Comparison of ENCODE assay signal across 1 cellular context in genomic region chr3:168096210-168096795, GRCh38.
A peak's percentile ranks its signal among the peaks of the same experiment; 100 is the strongest.
TF ChIP-seq lines count a peak whose summit lies in the region.

No MANE protein-coding gene starts in this region.

TF ChIP-seq in HepG2, 621 proteins besides CTCF, POLR2A, EP300 and RAD21 (continued from another document and continues in another):
- no peak for TF ChIP-seq PBX2 (CRISPR knock-in tag; IDR thresholded peaks at IDR 0.05)
- no peak for TF ChIP-seq NFE2L2 (IDR thresholded peaks at IDR 0.05; ENCODE audit: low read length)
- TF ChIP-seq ZNF607 (CRISPR knock-in tag; IDR thresholded peaks at IDR 0.05; ENCODE audit: borderline replicate concordance) = peak; percentile 63; the same call in 1 of the 2 replicates
- 0 out of 2 replicates have a peak, but pooled peaks have one; percentile 21 for TF ChIP-seq FOXK1 (CRISPR knock-in tag; IDR thresholded peaks at IDR 0.05; ENCODE audit: borderline replicate concordance, low read depth)
- no peak for TF ChIP-seq SETDB1 (CRISPR knock-in tag; IDR thresholded peaks at IDR 0.05; ENCODE audit: borderline replicate concordance)
- TF ChIP-seq BCL6 (CRISPR knock-in tag; IDR thresholded peaks at IDR 0.05) = peak; percentile 11; the same call in 1 of the 2 replicates
- TF ChIP-seq DNMT1 (CRISPR knock-in tag; IDR thresholded peaks at IDR 0.05) = no peak
- no peak for TF ChIP-seq TOE1 (CRISPR knock-in tag; IDR thresholded peaks at IDR 0.05)
- no peak for TF ChIP-seq ZNF782 (CRISPR knock-in tag; IDR thresholded peaks at IDR 0.05; ENCODE audit: borderline replicate concordance)
- no peak for TF ChIP-seq RELA (CRISPR knock-in tag; IDR thresholded peaks at IDR 0.05)
- TF ChIP-seq CENPBD1 (CRISPR knock-in tag; IDR thresholded peaks at IDR 0.05; ENCODE audit: borderline replicate concordance, low read depth) = no peak
- TF ChIP-seq, protein P1, sequence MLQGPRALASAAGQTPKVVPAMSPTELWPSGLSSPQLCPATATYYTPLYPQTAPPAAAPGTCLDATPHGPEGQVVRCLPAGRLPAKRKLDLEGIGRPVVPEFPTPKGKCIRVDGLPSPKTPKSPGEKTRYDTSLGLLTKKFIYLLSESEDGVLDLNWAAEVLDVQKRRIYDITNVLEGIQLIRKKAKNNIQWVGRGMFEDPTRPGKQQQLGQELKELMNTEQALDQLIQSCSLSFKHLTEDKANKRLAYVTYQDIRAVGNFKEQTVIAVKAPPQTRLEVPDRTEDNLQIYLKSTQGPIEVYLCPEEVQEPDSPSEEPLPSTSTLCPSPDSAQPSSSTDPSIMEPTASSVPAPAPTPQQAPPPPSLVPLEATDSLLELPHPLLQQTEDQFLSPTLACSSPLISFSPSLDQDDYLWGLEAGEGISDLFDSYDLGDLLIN (CRISPR knock-in tag; IDR thresholded peaks at IDR 0.05; ENCODE audit: borderline replicate concordance) = 0 out of 2 replicates have a peak, but pooled peaks have one; percentile 54
- TF ChIP-seq FOSL1 (CRISPR knock-in tag; IDR thresholded peaks at IDR 0.05; ENCODE audit: borderline replicate concordance) = no peak
- TF ChIP-seq ZNF260 (CRISPR knock-in tag; IDR thresholded peaks at IDR 0.05; ENCODE audit: borderline replicate concordance, low read depth) = no peak
- TF ChIP-seq KDM3A (CRISPR knock-in tag; IDR thresholded peaks at IDR 0.05; ENCODE audit: low read depth) = no peak; the same call in 1 of the 2 replicates
- TF ChIP-seq ZSCAN22 (CRISPR knock-in tag; IDR thresholded peaks at IDR 0.05) = no peak
- TF ChIP-seq KMT2B (CRISPR knock-in tag; IDR thresholded peaks at IDR 0.05) = no peak; the same call in 1 of the 2 replicates
- 0 out of 2 replicates have a peak, but pooled peaks have one; percentile 6 for TF ChIP-seq ZNF33B (CRISPR knock-in tag; IDR thresholded peaks at IDR 0.05)
- no peak for TF ChIP-seq ZNF800 (CRISPR knock-in tag; IDR thresholded peaks at IDR 0.05)
- TF ChIP-seq MBNL3 (CRISPR knock-in tag; conservative IDR thresholded peaks at IDR 0.05) = no peak
- TF ChIP-seq ZNF589 (CRISPR knock-in tag; conservative IDR thresholded peaks at IDR 0.05) = peak; percentile 15; the same call in 1 of the 2 replicates
- TF ChIP-seq, protein P2, sequence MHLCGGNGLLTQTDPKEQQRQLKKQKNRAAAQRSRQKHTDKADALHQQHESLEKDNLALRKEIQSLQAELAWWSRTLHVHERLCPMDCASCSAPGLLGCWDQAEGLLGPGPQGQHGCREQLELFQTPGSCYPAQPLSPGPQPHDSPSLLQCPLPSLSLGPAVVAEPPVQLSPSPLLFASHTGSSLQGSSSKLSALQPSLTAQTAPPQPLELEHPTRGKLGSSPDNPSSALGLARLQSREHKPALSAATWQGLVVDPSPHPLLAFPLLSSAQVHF (CRISPR knock-in tag; IDR thresholded peaks at IDR 0.05) = 0 out of 2 replicates have a peak, but pooled peaks have one; percentile 46
- no peak for TF ChIP-seq ZNF773 (CRISPR knock-in tag; IDR thresholded peaks at IDR 0.05; ENCODE audit: borderline replicate concordance)
- TF ChIP-seq CEBPB (IDR thresholded peaks at IDR 0.05; ENCODE audit: borderline replicate concordance, low read depth, low read length) = no peak
- TF ChIP-seq TAF1 (CRISPR knock-in tag; IDR thresholded peaks at IDR 0.05) = 0 out of 2 replicates have a peak, but pooled peaks have one; percentile 4
- TF ChIP-seq, protein P3, sequence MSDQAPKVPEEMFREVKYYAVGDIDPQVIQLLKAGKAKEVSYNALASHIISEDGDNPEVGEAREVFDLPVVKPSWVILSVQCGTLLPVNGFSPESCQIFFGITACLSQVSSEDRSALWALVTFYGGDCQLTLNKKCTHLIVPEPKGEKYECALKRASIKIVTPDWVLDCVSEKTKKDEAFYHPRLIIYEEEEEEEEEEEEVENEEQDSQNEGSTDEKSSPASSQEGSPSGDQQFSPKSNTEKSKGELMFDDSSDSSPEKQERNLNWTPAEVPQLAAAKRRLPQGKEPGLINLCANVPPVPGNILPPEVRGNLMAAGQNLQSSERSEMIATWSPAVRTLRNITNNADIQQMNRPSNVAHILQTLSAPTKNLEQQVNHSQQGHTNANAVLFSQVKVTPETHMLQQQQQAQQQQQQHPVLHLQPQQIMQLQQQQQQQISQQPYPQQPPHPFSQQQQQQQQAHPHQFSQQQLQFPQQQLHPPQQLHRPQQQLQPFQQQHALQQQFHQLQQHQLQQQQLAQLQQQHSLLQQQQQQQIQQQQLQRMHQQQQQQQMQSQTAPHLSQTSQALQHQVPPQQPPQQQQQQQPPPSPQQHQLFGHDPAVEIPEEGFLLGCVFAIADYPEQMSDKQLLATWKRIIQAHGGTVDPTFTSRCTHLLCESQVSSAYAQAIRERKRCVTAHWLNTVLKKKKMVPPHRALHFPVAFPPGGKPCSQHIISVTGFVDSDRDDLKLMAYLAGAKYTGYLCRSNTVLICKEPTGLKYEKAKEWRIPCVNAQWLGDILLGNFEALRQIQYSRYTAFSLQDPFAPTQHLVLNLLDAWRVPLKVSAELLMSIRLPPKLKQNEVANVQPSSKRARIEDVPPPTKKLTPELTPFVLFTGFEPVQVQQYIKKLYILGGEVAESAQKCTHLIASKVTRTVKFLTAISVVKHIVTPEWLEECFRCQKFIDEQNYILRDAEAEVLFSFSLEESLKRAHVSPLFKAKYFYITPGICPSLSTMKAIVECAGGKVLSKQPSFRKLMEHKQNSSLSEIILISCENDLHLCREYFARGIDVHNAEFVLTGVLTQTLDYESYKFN (CRISPR knock-in tag; conservative IDR thresholded peaks at IDR 0.05) = no peak
- TF ChIP-seq ZNF570 (CRISPR knock-in tag; IDR thresholded peaks at IDR 0.05; ENCODE audit: borderline replicate concordance) = no peak
- TF ChIP-seq TMF1 (CRISPR knock-in tag; IDR thresholded peaks at IDR 0.05; ENCODE audit: low read depth) = peak; percentile 28; the same call in 1 of the 2 replicates
- no peak for TF ChIP-seq RFX5 (IDR thresholded peaks at IDR 0.05; ENCODE audit: low read depth, low read length)
- TF ChIP-seq ZNF672 (CRISPR knock-in tag; IDR thresholded peaks at IDR 0.05) = peak; percentile 64
- no peak for TF ChIP-seq ARNT (IDR thresholded peaks at IDR 0.05)
- no peak for TF ChIP-seq DNMT3B (CRISPR knock-in tag; conservative IDR thresholded peaks at IDR 0.05)
- TF ChIP-seq ZNF768 (CRISPR knock-in tag; IDR thresholded peaks at IDR 0.05) = no peak
- no peak for TF ChIP-seq ATF6 (CRISPR knock-in tag; conservative IDR thresholded peaks at IDR 0.05)
- TF ChIP-seq TCF7L2 (IDR thresholded peaks at IDR 0.05; ENCODE audit: low read depth, low read length) = no peak
- no peak for TF ChIP-seq GPN1 (CRISPR knock-in tag; IDR thresholded peaks at IDR 0.05; ENCODE audit: borderline replicate concordance)
- TF ChIP-seq ZKSCAN5 (CRISPR knock-in tag; IDR thresholded peaks at IDR 0.05) = no peak
- no peak for TF ChIP-seq MTA1 (CRISPR knock-in tag; IDR thresholded peaks at IDR 0.05; ENCODE audit: borderline replicate concordance)
- no peak for TF ChIP-seq JUN (CRISPR knock-in tag; IDR thresholded peaks at IDR 0.05)
- TF ChIP-seq ZNF598 (CRISPR knock-in tag; IDR thresholded peaks at IDR 0.05; ENCODE audit: borderline replicate concordance) = no peak; the same call in 1 of the 2 replicates
- TF ChIP-seq PCBP1 (IDR thresholded peaks at IDR 0.05; ENCODE audit: borderline replicate concordance, low read depth, low read length) = no peak
- TF ChIP-seq ZBTB33 (CRISPR knock-in tag; IDR thresholded peaks at IDR 0.05) = no peak
- no peak for TF ChIP-seq ZNF660 (CRISPR knock-in tag; IDR thresholded peaks at IDR 0.05; ENCODE audit: borderline replicate concordance, low read depth)
- no peak for TF ChIP-seq SP140L (CRISPR knock-in tag; IDR thresholded peaks at IDR 0.05; ENCODE audit: borderline replicate concordance)
- no peak for TF ChIP-seq SKIL (CRISPR knock-in tag; IDR thresholded peaks at IDR 0.05; ENCODE audit: borderline replicate concordance)
- no peak for TF ChIP-seq MATR3 (CRISPR knock-in tag; IDR thresholded peaks at IDR 0.05)
- TF ChIP-seq THYN1 (CRISPR knock-in tag; IDR thresholded peaks at IDR 0.05; ENCODE audit: borderline replicate concordance, low read depth) = no peak
- no peak for TF ChIP-seq ZNF83 (CRISPR knock-in tag; IDR thresholded peaks at IDR 0.05; ENCODE audit: borderline replicate concordance)
- TF ChIP-seq MEIS2 (CRISPR knock-in tag; IDR thresholded peaks at IDR 0.05) = no peak
- peak; percentile 80; the same call in 1 of the 2 replicates for TF ChIP-seq SNAI1 (CRISPR knock-in tag; IDR thresholded peaks at IDR 0.05; ENCODE audit: borderline replicate concordance)
- no peak for TF ChIP-seq TRIM22 (IDR thresholded peaks at IDR 0.05)
- no peak for TF ChIP-seq NR2F1 (CRISPR knock-in tag; IDR thresholded peaks at IDR 0.05)
- TF ChIP-seq ZSCAN12 (CRISPR knock-in tag; IDR thresholded peaks at IDR 0.05) = no peak
- no peak for TF ChIP-seq HMG20B (CRISPR knock-in tag; conservative IDR thresholded peaks at IDR 0.05)
